Comparison of ENCODE assay signal across 8 cellular contexts in the genomic region with DNA sequence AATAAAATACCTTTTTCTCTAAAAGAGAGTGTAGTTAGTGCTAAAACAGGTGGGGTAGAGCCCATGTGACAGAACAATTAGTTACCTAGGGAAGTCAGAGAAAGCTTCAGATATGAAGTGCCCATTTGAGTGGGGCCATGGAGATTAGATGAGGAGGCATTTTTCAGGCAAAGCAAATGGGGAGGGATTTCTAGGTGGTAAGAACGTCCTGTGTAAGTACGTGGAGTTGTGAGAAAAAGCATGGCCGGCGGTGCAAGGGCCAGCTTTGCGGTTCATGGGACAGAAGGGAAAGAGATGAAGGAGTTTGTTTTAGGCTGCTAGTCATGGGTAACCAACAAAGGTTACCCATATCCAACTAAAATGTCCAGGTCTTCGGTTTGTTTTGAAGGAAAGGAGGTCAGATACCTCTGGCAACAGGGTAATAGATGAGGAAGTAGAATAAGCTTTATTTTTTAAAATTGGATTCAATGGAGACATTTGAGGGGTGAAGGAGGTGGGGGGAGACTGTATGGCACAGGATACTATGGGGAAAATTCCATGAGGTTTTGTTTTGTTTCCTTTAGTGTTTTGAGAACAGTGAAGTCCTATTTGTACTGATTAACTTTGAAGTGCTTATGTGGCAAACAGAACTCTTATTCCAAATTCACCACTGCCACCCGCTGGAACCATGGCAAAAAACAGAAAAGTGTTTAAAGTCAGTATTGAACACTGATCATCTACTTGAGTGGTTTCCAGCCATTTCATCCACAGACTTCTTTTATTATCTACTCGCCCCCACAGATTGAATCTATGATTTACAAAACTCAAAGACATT. TPM values are rescaled to one million over a fixed set of nuclear protein-coding genes. Genes with fewer than 3 reads are reported as not detected.
DNase-seq lines count a peak whose midpoint lies in the region; ATAC-seq lines count a peak whose summit lies in the region.

No MANE protein-coding gene starts in this region.

- peak overlapping the region; percentile 45 for H2AFZ ChIP-seq in ACC112 (ENCODE audit: low read length, unreplicated experiment)
- H2AFZ ChIP-seq in GM23248 = no peak overlapping the region

- peaks cover 12 to 19% of the 10 kb centered on the region in 2 donors for H3K4me1 Mint-ChIP-seq in effector memory CD8-positive, alpha-beta T cell (ENCODE audit: low read depth in 2 of 2)

- 40 to 54% methylated on average over 8 of the region's 8 CpGs for WGBS in GM23248 (ENCODE audit: low coverage in 1 of 2, low lambda C conversion rate in 2 of 2, missing lambda C conversion rate in 2 of 2), 2 experiments

- H3K36me3 ChIP-seq in ACC112 (ENCODE audit: insufficient read depth, low read length) (no peaks in the 10 kb centered on the region), GM23248 (ENCODE audit: low read depth) (no peaks in the 10 kb centered on the region)

- no peak for ATAC-seq in effector memory CD8-positive, alpha-beta T cell (replicated peaks)

- H3K9me2 ChIP-seq in GM23248 (ENCODE audit: insufficient read depth) = no peaks in the 10 kb centered on the region

- H3K27me3 Mint-ChIP-seq in effector memory CD8-positive, alpha-beta T cell = peaks cover 9 to 29% of the 10 kb centered on the region in 2 donors

- H3K4me3 Mint-ChIP-seq in effector memory CD8-positive, alpha-beta T cell = no peak overlapping the region

- H3K9me3 Mint-ChIP-seq in effector memory CD8-positive, alpha-beta T cell = no peaks in the 10 kb centered on the region

- H3K79me2 ChIP-seq in ACC112 (ENCODE audit: control insufficient read depth, insufficient read depth, low read length, unreplicated experiment) (no peaks in the 10 kb centered on the region), GM23248 (ENCODE audit: insufficient read depth) (no peaks in the 10 kb centered on the region)

- H3K9me3 ChIP-seq in GM23248 (ENCODE audit: low read depth) = no peaks in the 10 kb centered on the region

- DNase-seq in GM23248 = peak; percentile 47
- DNase-seq in OCI-M1 (lab: John Stamatoyannopoulos, UW) = peak; percentile 31
- peak; percentile 47 for DNase-seq in inferior parietal cortex (ENCODE audit: extremely low spot score)
- no peak for DNase-seq in NCI-H524 treated with DMSO at 0.1 percent for 48 hours (lab: John Stamatoyannopoulos, UW)
- DNase-seq in effector memory CD8-positive, alpha-beta T cell = no peak
- no peak for DNase-seq in activated naive CD4-positive, alpha-beta T cell (lab: John Stamatoyannopoulos, UW)
- no peak for DNase-seq in cerebellar nuclear complex (lab: John Stamatoyannopoulos, UW)

- H3K4me1 ChIP-seq in ACC112 (ENCODE audit: control insufficient read depth, insufficient read depth, low read length, unreplicated experiment) (no peaks in the 10 kb centered on the region), GM23248 (ENCODE audit: insufficient read depth) (no peaks in the 10 kb centered on the region)

- peaks cover 3% of the 10 kb centered on the region for H3K36me3 Mint-ChIP-seq in effector memory CD8-positive, alpha-beta T cell (ENCODE audit: insufficient read depth)

- H3K4me3 ChIP-seq in ACC112 (ENCODE audit: low read depth, low read length) (no peak overlapping the region), GM23248 (no peak overlapping the region)

- no peak overlapping the region for H3K4me2 ChIP-seq in GM23248 (ENCODE audit: unreplicated experiment)

- no peak overlapping the region for H3K27ac ChIP-seq in ACC112 (ENCODE audit: low read depth, low read length)
- H3K27ac ChIP-seq in GM23248 = no peak overlapping the region

- H3K27me3 ChIP-seq in ACC112 (ENCODE audit: insufficient read depth, low read length) (peaks cover 20% of the 10 kb centered on the region), GM23248 (replicated peaks; ENCODE audit: insufficient read depth) (peaks cover 60% of the 10 kb centered on the region)

- H3F3A ChIP-seq in GM23248 (ENCODE audit: insufficient read depth) = no peaks in the 10 kb centered on the region

- no peak overlapping the region for H3K27ac Mint-ChIP-seq in effector memory CD8-positive, alpha-beta T cell

- no peak overlapping the region for H3K9ac ChIP-seq in GM23248

- in situ Hi-C loops in GM23248 (cut with MboI) = no loop called here

- no peaks in the 10 kb centered on the region for H4K20me1 ChIP-seq in GM23248 (ENCODE audit: insufficient read depth)

RNA-seq across cellular contexts. Expression of gene SNRPF, which starts 10.0 kb away (rescaled TPM):
- total RNA-seq in GM23248 (2014; rRNA removed; shearing (Covaris generic)) = 5.1 and 10.4 TPM in 2 replicates
- 42.5 and 42.6 TPM in 2 replicates for polyA plus RNA-seq in GM23248 (2016; fragmentation: Nextera tagmentation; extraction: Ambion mirVana)

RNA-seq across cellular contexts. Expression of gene NTN4, which starts 58.2 kb away (rescaled TPM):
- 63.7 and 76.6 TPM in 2 replicates for total RNA-seq in GM23248 (2014; rRNA removed; shearing (Covaris generic))
- polyA plus RNA-seq in GM23248 (2016; fragmentation: Nextera tagmentation; extraction: Ambion mirVana) = 35.2 and 36.9 TPM in 2 replicates

Comparison
In these comparisons a context has a peak if more than half of its experiments do, and no peak if none do; other contexts are left out.
1. DNase-seq: peak in GM23248 (single experiment), OCI-M1 (single experiment) and inferior parietal cortex (single experiment); none in NCI-H524 treated with DMSO at 0.1 percent for 48 hours (single experiment), effector memory CD8-positive, alpha-beta T cell (0 of 3), activated naive CD4-positive, alpha-beta T cell (0 of 4) and cerebellar nuclear complex (0 of 2).